In the genomic region with DNA sequence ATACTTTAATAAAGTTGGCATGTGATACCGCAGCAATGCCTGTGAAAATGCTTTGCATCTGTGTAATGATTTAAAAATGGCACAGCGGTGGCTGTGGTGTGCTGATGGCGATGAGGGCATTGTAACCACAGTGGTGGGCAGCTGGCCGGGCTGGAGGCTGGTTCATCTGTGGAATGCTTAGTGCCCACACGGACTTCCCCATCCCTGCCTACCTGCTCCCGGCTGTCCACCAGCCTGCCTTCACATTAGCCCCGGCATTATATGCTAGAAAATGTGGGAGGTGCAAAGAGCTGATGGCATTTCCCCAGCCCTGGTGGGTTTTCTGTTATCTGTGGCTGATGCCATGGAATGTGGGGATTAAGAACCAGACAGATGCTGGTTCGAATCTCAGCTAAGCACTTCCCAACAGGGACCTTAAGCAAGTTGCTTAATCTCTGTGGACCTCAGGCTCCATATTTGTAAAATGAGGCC, we compare ENCODE assay signal across 14 cellular contexts. TPM values are rescaled to one million over a fixed set of nuclear protein-coding genes. Genes with fewer than 3 reads are reported as not detected.
DNase-seq lines count a peak whose midpoint lies in the region; ATAC-seq, FAIRE-seq and TF ChIP-seq lines count a peak whose summit lies in the region.
"Had no signal": no experiment of that assay in that cellular context is flagged by ENCODE, and none has a peak within 500 bp of the region (broad histone marks: within the 10 kb centered on the region; RNA-seq: fewer than 3 reads in every experiment).

No MANE protein-coding gene starts in this region.

- BruUV-seq in MCF 10A (replicated peaks; lab: Mats Ljungman, UMichigan): no TSS peak

- CTCF ChIA-PET in MCF 10A (lab: Yijun Ruan, JAX): interaction anchor here (1.1 to 3.5 kb wide), 9 partner anchors 9 to 56 kb away, joined by 3 to 16 read pairs (median 5); no protein-coding TSS in a partner anchor

- H3K36me3 ChIP-seq in breast epithelium: no peaks in the 10 kb centered on the region
- H3K36me3 ChIP-seq in esophagus squamous epithelium: peaks cover 0 to 7% (median 0%) of the 10 kb centered on the region in 3 donors
- H3K36me3 ChIP-seq in parathyroid adenoma (ENCODE audit: control insufficient read depth, insufficient read depth, low read length): no peaks in the 10 kb centered on the region
- H3K36me3 ChIP-seq in vagina: no peaks in the 10 kb centered on the region

- H3K9me3 Mint-ChIP-seq in MCF 10A (ENCODE audit: unreplicated experiment): no peaks in the 10 kb centered on the region
- peaks cover 0 to 2% (median 0%) of the 10 kb centered on the region in 7 donors for H3K9me3 Mint-ChIP-seq in CD14-positive monocyte
- H3K9me3 Mint-ChIP-seq: activated naive CD4-positive, alpha-beta T cell treated with anti-CD3 and anti-CD28 coated beads for 36 hours had no signal

- H3K4me2 ChIP-seq in parathyroid adenoma (ENCODE audit: low read length): no peak overlapping the region

- H3K36me3 Mint-ChIP-seq in MCF 10A (ENCODE audit: insufficient read depth, unreplicated experiment): peaks cover 20% of the 10 kb centered on the region
- H3K36me3 Mint-ChIP-seq in CD14-positive monocyte: peaks cover 24 to 25% of the 10 kb centered on the region in 2 donors
- H3K36me3 Mint-ChIP-seq: activated CD8-positive, alpha-beta memory T cell treated with anti-CD3 and anti-CD28 coated beads, Interleukin-2, amount 10 ng/mL, durations not matched to agents 7 days and 5 days had no signal

- TF ChIP-seq CTCF in breast epithelium (IDR thresholded peaks at IDR 0.05): no peak
- TF ChIP-seq CTCF in MCF 10A (IDR thresholded peaks at IDR 0.05; ENCODE audit: unreplicated experiment): no peak
- no peak for TF ChIP-seq CTCF in esophagus squamous epithelium (IDR thresholded peaks at IDR 0.05)
- no peak for TF ChIP-seq CTCF in parathyroid adenoma (IDR thresholded peaks at IDR 0.05)
- no peak for TF ChIP-seq CTCF in vagina (IDR thresholded peaks at IDR 0.05)
- TF ChIP-seq CTCF in CD14-positive monocyte (IDR thresholded peaks at IDR 0.05): no peak

- H3K9me3 ChIP-seq in breast epithelium: no peaks in the 10 kb centered on the region
- H3K9me3 ChIP-seq in esophagus squamous epithelium: no peaks in the 10 kb centered on the region
- no peaks in the 10 kb centered on the region for H3K9me3 ChIP-seq in parathyroid adenoma (ENCODE audit: control insufficient read depth, low read length)
- H3K9me3 ChIP-seq in vagina: no peaks in the 10 kb centered on the region

- H3K27me3 Mint-ChIP-seq in MCF 10A (ENCODE audit: insufficient read depth, unreplicated experiment): no peaks in the 10 kb centered on the region
- H3K27me3 Mint-ChIP-seq in CD14-positive monocyte (ENCODE audit: low read depth in 3 of 3): peaks cover 0 to 3% (median 0%) of the 10 kb centered on the region in 3 donors
- H3K27me3 Mint-ChIP-seq: activated CD8-positive, alpha-beta memory T cell treated with anti-CD3 and anti-CD28 coated beads, Interleukin-2, amount 10 ng/mL, durations not matched to agents 7 days and 5 days had no signal

- H2AFZ ChIP-seq in parathyroid adenoma: no peak overlapping the region

- DNase-seq in breast epithelium (ENCODE audit: low spot score in 2 of 2): no peak
- DNase-seq in MCF 10A (ENCODE audit: unreplicated experiment): no peak
- no peak for DNase-seq in esophagus squamous epithelium (lab: John Stamatoyannopoulos, UW)
- no peak for DNase-seq in vagina (ENCODE audit: extremely low spot score in 2 of 2)
- DNase-seq in GM19239 (ENCODE audit: insufficient read length, low spot score): no peak
- DNase-seq in CD14-positive monocyte (ENCODE audit: low spot score): no peak
- DNase-seq: 8988T; activated CD8-positive, alpha-beta memory T cell treated with anti-CD3 and anti-CD28 coated beads, Interleukin-2, amount 10 ng/mL, durations not matched to agents 7 days and 5 days; activated naive CD4-positive, alpha-beta T cell treated with anti-CD3 and anti-CD28 coated beads for 36 hours; NK-92 treated with Interleukin-12 subunit alpha and Interleukin-12 subunit beta, amount 100 ng/mL, for 24 hours; stimulated activated naive CD4-positive, alpha-beta T cell treated with Interleukin-2 at 50 U/mL for 16 hours had no signal

- intact Hi-C loops in breast epithelium (cut with DNase I; ENCODE audit: low total_unique reads) (no loop called here), MCF 10A (cut with micrococcal nuclease) (no loop called here), esophagus squamous epithelium (cut with DNase I) (no loop called here), vagina (cut with DNase I) (no loop called here), CD14-positive monocyte (cut with micrococcal nuclease) (no loop called here)

- peaks cover 54% of the 10 kb centered on the region for H3K4me1 Mint-ChIP-seq in MCF 10A (ENCODE audit: insufficient read depth, unreplicated experiment)
- H3K4me1 Mint-ChIP-seq in CD14-positive monocyte: peaks cover 53% of the 10 kb centered on the region
- H3K4me1 Mint-ChIP-seq: activated CD8-positive, alpha-beta memory T cell treated with anti-CD3 and anti-CD28 coated beads, Interleukin-2, amount 10 ng/mL, durations not matched to agents 7 days and 5 days had no signal

- POLR2A ChIA-PET in MCF 10A (lab: Yijun Ruan, JAX): interaction anchor here (1.0 to 3.1 kb wide), 4 partner anchors 8 to 13 kb away, joined by 3 to 14 read pairs (median 8); no protein-coding TSS in a partner anchor

- no peak for ATAC-seq in activated CD4-positive, CD25-positive, alpha-beta regulatory T cell treated with anti-CD3 and anti-CD28 coated beads, Interleukin-2, amount 50 U/mL, for 24 hours
- ATAC-seq: activated CD8-positive, alpha-beta memory T cell treated with anti-CD3 and anti-CD28 coated beads, Interleukin-2, amount 10 ng/mL, durations not matched to agents 7 days and 5 days had no signal

- H3K79me2 ChIP-seq in parathyroid adenoma: peaks cover 49% of the 10 kb centered on the region

- no peak overlapping the region for H3K9ac ChIP-seq in parathyroid adenoma

- H3K4me3 ChIP-seq in breast epithelium: no peak overlapping the region
- H3K4me3 ChIP-seq in esophagus squamous epithelium: no peak overlapping the region
- no peak overlapping the region for H3K4me3 ChIP-seq in parathyroid adenoma (ENCODE audit: low read depth, low read length)
- H3K4me3 ChIP-seq in vagina: no peak overlapping the region

- H3K27ac Mint-ChIP-seq in MCF 10A (ENCODE audit: low read depth, unreplicated experiment) (no peak overlapping the region), CD14-positive monocyte (peak overlapping the region in 1 of 7 donors; percentile 27)
- H3K27ac Mint-ChIP-seq: activated CD8-positive, alpha-beta memory T cell treated with anti-CD3 and anti-CD28 coated beads, Interleukin-2, amount 10 ng/mL, durations not matched to agents 7 days and 5 days; activated naive CD4-positive, alpha-beta T cell treated with anti-CD3 and anti-CD28 coated beads for 36 hours had no signal

- H3K27ac ChIP-seq in breast epithelium (peak overlapping the region; percentile 96 to 99), esophagus squamous epithelium (peak overlapping the region; percentile 82 to 98 (median 92)), parathyroid adenoma (peak overlapping the region; percentile 66), vagina (peak overlapping the region; percentile 72)
- H3K27ac ChIP-seq: HL-60 had no signal

- H3K4me3 Mint-ChIP-seq in MCF 10A (ENCODE audit: unreplicated experiment) (no peak overlapping the region), CD14-positive monocyte (no peak overlapping the region)
- H3K4me3 Mint-ChIP-seq: activated CD8-positive, alpha-beta memory T cell treated with anti-CD3 and anti-CD28 coated beads, Interleukin-2, amount 10 ng/mL, durations not matched to agents 7 days and 5 days; activated naive CD4-positive, alpha-beta T cell treated with anti-CD3 and anti-CD28 coated beads for 36 hours had no signal

- H3K27me3 ChIP-seq in breast epithelium: no peaks in the 10 kb centered on the region
- no peaks in the 10 kb centered on the region for H3K27me3 ChIP-seq in esophagus squamous epithelium
- H3K27me3 ChIP-seq in parathyroid adenoma (ENCODE audit: control insufficient read depth, insufficient read depth, low read length): no peaks in the 10 kb centered on the region
- no peaks in the 10 kb centered on the region for H3K27me3 ChIP-seq in vagina

- TF ChIP-seq POLR2A in breast epithelium (IDR thresholded peaks at IDR 0.05) (no peak), esophagus squamous epithelium (IDR thresholded peaks at IDR 0.05) (no peak), vagina (IDR thresholded peaks at IDR 0.05) (no peak)

- H3K4me1 ChIP-seq in breast epithelium (peaks cover 34 to 73% of the 10 kb centered on the region in 2 donors), esophagus squamous epithelium (peaks cover 86 to 100% (median 100%) of the 10 kb centered on the region in 3 donors), parathyroid adenoma (peaks cover 70% of the 10 kb centered on the region), vagina (peaks cover 99% of the 10 kb centered on the region)

- WGBS in esophagus squamous epithelium, 2 donors: 83 to 86% methylated on average over 7 to 8 of the region's 8 CpGs

- FAIRE-seq in GM19239 (lab: Jason Lieb, UNC): no peak

RNA-seq across cellular contexts. Expression of a gene that starts 2.9 kb away (rescaled TPM):
- 10 to 100 TPM; 46.7 to 92.3 (median 74.1) TPM for total RNA-seq in breast epithelium
- 68.9 and 79.3 TPM in 2 replicates for total RNA-seq in MCF 10A (2022)
- 100 to 1,000 TPM in 3 of 4 donors, 10 to 100 TPM in 1; 76.5 to 205 (median 118) TPM for total RNA-seq in esophagus squamous epithelium
- total RNA-seq in vagina: 73.9 TPM
- polyA plus RNA-seq in CD14-positive monocyte: 1 to 10 TPM; 7.0 to 7.5 TPM

RNA-seq across cellular contexts. Expression of a gene that starts 55.5 kb away (rescaled TPM):
- 1,000 to 10,000 TPM; 3,271 to 4,472 (median 4,011) TPM for total RNA-seq in breast epithelium
- total RNA-seq in MCF 10A (2022): 5,481 and 5,921 TPM in 2 replicates
- 1,000 to 10,000 TPM; 1,098 to 4,026 (median 2,484) TPM for total RNA-seq in esophagus squamous epithelium
- total RNA-seq in vagina: 3,194 TPM
- 1,000 to 10,000 TPM; 2,768 to 3,499 TPM for polyA plus RNA-seq in CD14-positive monocyte
